Comparison of ENCODE assay signal across 13 cellular contexts in genomic region chr1:114310771-114311251, GRCh38.
DNase-seq lines count a peak whose midpoint lies in the region; ATAC-seq and TF ChIP-seq lines count a peak whose summit lies in the region.
"Had no signal": no experiment of that assay in that cellular context is flagged by ENCODE, and none has a peak within 500 bp of the region (broad histone marks: within the 10 kb centered on the region; RNA-seq: fewer than 3 reads in every experiment).

No MANE protein-coding gene starts in this region.

- H3K4me3 ChIP-seq in HEK293 (ENCODE audit: low read depth, low read length) (no peak overlapping the region), adipocyte (ENCODE audit: low read length) (no peak overlapping the region), skeletal muscle cell (ENCODE audit: low read depth, low read length) (no peak overlapping the region)
- H3K4me3 ChIP-seq: breast epithelium, spleen had no signal

- H3K36me3 ChIP-seq in HEK293 (ENCODE audit: control insufficient read depth in 2 of 2, insufficient read depth in 1 of 2, low read length in 2 of 2) (no peaks in the 10 kb centered on the region), adipocyte (ENCODE audit: control insufficient read depth, insufficient read depth, low read length, severe bottlenecking) (no peaks in the 10 kb centered on the region)
- H3K36me3 ChIP-seq: breast epithelium, spleen had no signal

- H3K27ac ChIP-seq in HEK293 (ENCODE audit: extremely low read depth, low read depth, low read length) = no peak overlapping the region
- H3K27ac ChIP-seq: spleen had no signal

- H3K27me3 ChIP-seq in adipocyte (replicated peaks; ENCODE audit: control insufficient read depth, insufficient read depth, low read length) = no peaks in the 10 kb centered on the region
- H3K27me3 ChIP-seq: breast epithelium, spleen had no signal

- POLR2A ChIA-PET in HEK293 (lab: Yijun Ruan, JAX) = no interaction called here

- H3K4me3 Mint-ChIP-seq in activated T-helper 2 cell treated with anti-CD3 and anti-CD28 coated beads, Interferon-gamma antibody, Interleukin-2, Interleukin-4, amounts not matched to agents 10 μg/mL and 5 μg/mL and 100 μg/mL, durations not matched to agents 14 hours and 24 hours and 36 hours (ENCODE audit: low read depth) = no peak overlapping the region
- H3K4me3 Mint-ChIP-seq: activated T-helper 17 cell treated with anti-CD3 and anti-CD28 coated beads, Interleukin-2, amount 50 U/mL, for 72 hours; T-helper 1 cell treated with Interleukin-12 subunit alpha and Interleukin-12 subunit beta and Interleukin-4 antibody, amounts not matched to agents 30 μg/mL and 1 μg/mL, for 36 hours had no signal

- no peak for TF ChIP-seq CTCF in HEK293 (tag by site-specific recombination; IDR thresholded peaks at IDR 0.05)

- no peaks in the 10 kb centered on the region for H3K4me1 Mint-ChIP-seq in activated T-helper 2 cell treated with anti-CD3 and anti-CD28 coated beads, Interferon-gamma antibody, Interleukin-2, Interleukin-4, amounts not matched to agents 10 μg/mL and 5 μg/mL and 100 μg/mL, durations not matched to agents 14 hours and 24 hours and 36 hours (ENCODE audit: low read depth)
- H3K4me1 Mint-ChIP-seq: activated T-helper 17 cell treated with anti-CD3 and anti-CD28 coated beads, Interleukin-2, amount 50 U/mL, for 72 hours had no signal

- H3K4me1 ChIP-seq in HEK293 (ENCODE audit: control insufficient read depth, insufficient read depth, low read length) = no peaks in the 10 kb centered on the region
- peaks cover 30% of the 10 kb centered on the region for H3K4me1 ChIP-seq in adipocyte (ENCODE audit: control insufficient read depth, insufficient read depth, low read length)
- H3K4me1 ChIP-seq: breast epithelium, spleen had no signal

- H3K9me3 ChIP-seq in HEK293 (ENCODE audit: control insufficient read depth, insufficient read depth, low read depth, low read length) (no peaks in the 10 kb centered on the region), adipocyte (ENCODE audit: control insufficient read depth, low read length) (peaks cover 8% of the 10 kb centered on the region)
- H3K9me3 ChIP-seq: breast epithelium had no signal

- ATAC-seq in left ventricle myocardium superior = peak; percentile 74
- ATAC-seq in HG02852 (IDR thresholded peaks at IDR 0.05; ENCODE audit: unreplicated experiment) = no peak
- ATAC-seq: activated T-helper 17 cell treated with anti-CD3 and anti-CD28 coated beads, Interleukin-2, amount 50 U/mL, for 72 hours had no signal

- CTCF ChIA-PET in HEK293 (lab: Yijun Ruan, JAX) = interaction anchor here (0.7 kb wide), 1 partner anchor 333 kb away, joined by 3 read pairs; no protein-coding TSS in a partner anchor

- H3K9ac ChIP-seq in adipocyte (ENCODE audit: low read length) = no peak overlapping the region

- intact Hi-C loops in left ventricle myocardium superior (cut with micrococcal nuclease) = no loop called here
- intact Hi-C loops in activated T-helper 2 cell treated with anti-CD3 and anti-CD28 coated beads, Interferon-gamma antibody, Interleukin-2, Interleukin-4, amounts not matched to agents 10 μg/mL and 5 μg/mL and 100 μg/mL, durations not matched to agents 14 hours and 24 hours and 36 hours (cut with micrococcal nuclease) = no loop called here

- no peaks in the 10 kb centered on the region for H3K36me3 Mint-ChIP-seq in activated T-helper 2 cell treated with anti-CD3 and anti-CD28 coated beads, Interferon-gamma antibody, Interleukin-2, Interleukin-4, amounts not matched to agents 10 μg/mL and 5 μg/mL and 100 μg/mL, durations not matched to agents 14 hours and 24 hours and 36 hours (ENCODE audit: low read depth)

- no peak overlapping the region for H3K27ac Mint-ChIP-seq in activated T-helper 2 cell treated with anti-CD3 and anti-CD28 coated beads, Interferon-gamma antibody, Interleukin-2, Interleukin-4, amounts not matched to agents 10 μg/mL and 5 μg/mL and 100 μg/mL, durations not matched to agents 14 hours and 24 hours and 36 hours
- H3K27ac Mint-ChIP-seq: activated T-helper 17 cell treated with anti-CD3 and anti-CD28 coated beads, Interleukin-2, amount 50 U/mL, for 72 hours; T-helper 1 cell treated with Interleukin-12 subunit alpha and Interleukin-12 subunit beta and Interleukin-4 antibody, amounts not matched to agents 30 μg/mL and 1 μg/mL, for 36 hours had no signal

- peaks cover 4% of the 10 kb centered on the region for H3K27me3 Mint-ChIP-seq in activated T-helper 2 cell treated with anti-CD3 and anti-CD28 coated beads, Interferon-gamma antibody, Interleukin-2, Interleukin-4, amounts not matched to agents 10 μg/mL and 5 μg/mL and 100 μg/mL, durations not matched to agents 14 hours and 24 hours and 36 hours (ENCODE audit: low read depth)
- H3K27me3 Mint-ChIP-seq: activated T-helper 17 cell treated with anti-CD3 and anti-CD28 coated beads, Interleukin-2, amount 50 U/mL, for 72 hours had no signal

- peak; percentile 59 for DNase-seq in adipocyte (ENCODE audit: low read depth)
- DNase-seq in left ventricle myocardium superior = no peak
- DNase-seq in skeletal muscle cell (ENCODE audit: low read depth) = peak; percentile 94
- no peak for DNase-seq in activated T-helper 2 cell treated with anti-CD3 and anti-CD28 coated beads, Interferon-gamma antibody, Interleukin-2, Interleukin-4, amounts not matched to agents 10 μg/mL and 5 μg/mL and 100 μg/mL, durations not matched to agents 14 hours and 24 hours and 36 hours (ENCODE audit: low spot score)
- no peak for DNase-seq in HPDE6-E6E7 (ENCODE audit: extremely low spot score)
- DNase-seq: DMS79 treated with DMSO at 0.1 percent for 48 hours, NCI-H2171 treated with DMSO at 0.1 percent for 48 hours, spleen had no signal

- H3K9me3 Mint-ChIP-seq in activated T-helper 2 cell treated with anti-CD3 and anti-CD28 coated beads, Interferon-gamma antibody, Interleukin-2, Interleukin-4, amounts not matched to agents 10 μg/mL and 5 μg/mL and 100 μg/mL, durations not matched to agents 14 hours and 24 hours and 36 hours = no peaks in the 10 kb centered on the region

TF ChIP-seq in HEK293, 187 proteins besides CTCF, POLR2A, EP300 and RAD21:
- TF ChIP-seq ZNF530 (tag by site-specific recombination; IDR thresholded peaks at IDR 0.05; ENCODE audit: low read depth) = no peak
- TF ChIP-seq GLIS1 (tag by site-specific recombination; IDR thresholded peaks at IDR 0.05) = 0 out of 2 replicates have a peak, but pooled peaks have one; percentile 19

Comparison
In these comparisons a context has a peak if more than half of its experiments do, and no peak if none do; other contexts are left out.
1. DNase-seq: peak in adipocyte (single experiment) and skeletal muscle cell (single experiment); none in left ventricle myocardium superior (single experiment), activated T-helper 2 cell treated with anti-CD3 and anti-CD28 coated beads, Interferon-gamma antibody, Interleukin-2, Interleukin-4, amounts not matched to agents 10 μg/mL and 5 μg/mL and 100 μg/mL, durations not matched to agents 14 hours and 24 hours and 36 hours (single experiment) and HPDE6-E6E7 (single experiment).